22 cellular contexts compared by ENCODE assay signal in the genomic region with DNA sequence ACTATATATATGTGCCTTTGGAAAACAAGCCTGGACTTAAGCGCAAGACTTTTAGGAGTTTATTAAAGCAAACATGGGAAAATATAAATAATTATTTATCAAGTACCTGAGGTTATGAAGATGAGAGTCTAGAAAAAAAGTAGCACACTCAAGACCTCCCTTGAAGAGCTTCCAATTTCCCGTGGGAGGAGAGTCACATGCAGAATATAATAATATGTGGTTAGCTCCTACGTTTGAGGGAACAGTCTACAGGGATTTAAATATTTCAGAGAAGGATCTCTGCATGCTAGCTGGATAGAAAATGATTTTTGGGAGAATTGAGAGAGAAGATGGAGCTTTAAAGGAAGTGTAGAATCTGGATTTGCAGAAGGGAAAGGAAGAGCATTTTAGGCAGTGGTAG.
"Had no signal": no experiment of that assay in that cellular context is flagged by ENCODE, and none has a peak within 500 bp of the region (broad histone marks: within the 10 kb centered on the region; RNA-seq: fewer than 3 reads in every experiment).

No MANE protein-coding gene starts in this region.

- H3K27me3 ChIP-seq: breast epithelium, dorsolateral prefrontal cortex, left lung, right atrium auricular region, uterus had no signal

- H3K79me2 ChIP-seq: parathyroid adenoma had no signal

- ATAC-seq: activated CD8-positive, alpha-beta T cell treated with anti-CD3 and anti-CD28 coated beads for 36 hours; activated naive CD8-positive, alpha-beta T cell treated with anti-CD3 and anti-CD28 coated beads, Interleukin-2, amount 50 U/mL, for 24 hours; effector memory CD8-positive, alpha-beta T cell; left lung; lower lobe of right lung; psoas muscle; stimulated activated naive CD8-positive, alpha-beta T cell treated with anti-CD3 and anti-CD28 coated beads, Interleukin-15, Interleukin-2, amounts not matched to agents 100 U/mL and 50 U/mL, for 24 hours; T-cell had no signal

- H3K27ac ChIP-seq: breast epithelium, coronary artery, dorsolateral prefrontal cortex, left lung, lower lobe of right lung, parathyroid adenoma, psoas muscle, right atrium auricular region, thoracic aorta, uterus had no signal

- H2AFZ ChIP-seq: parathyroid adenoma had no signal

- DNase-seq: activated B cell treated with CpG ODN at 0.5 μM for 24 hours; activated CD4-positive, alpha-beta T cell treated with anti-CD3 and anti-CD28 coated beads, Interleukin-2, amount 50 U/mL, for 1 hour; activated CD8-positive, alpha-beta T cell treated with anti-CD3 and anti-CD28 coated beads for 36 hours; activated naive CD8-positive, alpha-beta T cell treated with anti-CD3 and anti-CD28 coated beads, Interleukin-2, amount 50 U/mL, for 24 hours; activated T-cell treated with anti-CD3 and anti-CD28 coated beads, Interleukin-2, amount 50 U/mL, for 48 hours; dorsolateral prefrontal cortex; effector memory CD8-positive, alpha-beta T cell; erythroblast; left lung; lower lobe of right lung; naive B cell; psoas muscle; stimulated activated CD4-positive, alpha-beta T cell treated with anti-CD3 and anti-CD28 coated beads, Interleukin-2, amount 100 ng/mL, for 48 hours; stimulated activated naive CD8-positive, alpha-beta T cell treated with anti-CD3 and anti-CD28 coated beads, Interleukin-15, Interleukin-2, amounts not matched to agents 100 U/mL and 50 U/mL, for 24 hours; T-cell; trophoblast cell; uterus had no signal

- H3K4me3 ChIP-seq: breast epithelium, coronary artery, dorsolateral prefrontal cortex, left lung, lower lobe of right lung, psoas muscle, right atrium auricular region, thoracic aorta, uterus had no signal

- H3K36me3 ChIP-seq: uterus had no signal

- H3K9ac ChIP-seq: parathyroid adenoma had no signal

- H3K9me3 ChIP-seq: breast epithelium, left lung, lower lobe of right lung, psoas muscle, right atrium auricular region, thoracic aorta, uterus had no signal

- H3K4me1 ChIP-seq: breast epithelium, left lung, lower lobe of right lung, parathyroid adenoma, psoas muscle, right atrium auricular region, uterus had no signal
